In genomic region chr2:118855451-118856279, GRCh38 we compare ENCODE assay signal across 8 cellular contexts. TPM values are rescaled to one million over a fixed set of nuclear protein-coding genes. Genes with fewer than 3 reads are reported as not detected.
A peak's percentile ranks its signal among the peaks of the same experiment; 100 is the strongest.
DNase-seq lines count a peak whose midpoint lies in the region; ATAC-seq and TF ChIP-seq lines count a peak whose summit lies in the region.

No MANE protein-coding gene starts in this region.

- no peaks in the 10 kb centered on the region for H3K36me3 ChIP-seq in SJSA1
- no peaks in the 10 kb centered on the region for H3K36me3 ChIP-seq in transverse colon

- H3K9me3 Mint-ChIP-seq in IgD-negative memory B cell = peaks cover 0 to 2% (median 0%) of the 10 kb centered on the region in 3 donors
- no peaks in the 10 kb centered on the region for H3K9me3 Mint-ChIP-seq in activated naive CD4-positive, alpha-beta T cell treated with anti-CD3 and anti-CD28 coated beads, Interleukin-2, amount 10 ng/mL, durations not matched to agents 7 days and 5 days

- peaks cover 6 to 17% (median 8%) of the 10 kb centered on the region in 3 donors for H3K4me1 Mint-ChIP-seq in IgD-negative memory B cell
- peaks cover 10% of the 10 kb centered on the region for H3K4me1 Mint-ChIP-seq in activated naive CD4-positive, alpha-beta T cell treated with anti-CD3 and anti-CD28 coated beads, Interleukin-2, amount 10 ng/mL, durations not matched to agents 7 days and 5 days

- H3K36me3 Mint-ChIP-seq in IgD-negative memory B cell = no peaks in the 10 kb centered on the region
- peaks cover 2% of the 10 kb centered on the region for H3K36me3 Mint-ChIP-seq in activated naive CD4-positive, alpha-beta T cell treated with anti-CD3 and anti-CD28 coated beads, Interleukin-2, amount 10 ng/mL, durations not matched to agents 7 days and 5 days

- no peaks in the 10 kb centered on the region for H3K9me3 ChIP-seq in SJSA1 (replicated peaks)
- H3K9me3 ChIP-seq in transverse colon = no peaks in the 10 kb centered on the region

- H3K27me3 ChIP-seq in SJSA1 (replicated peaks) (no peaks in the 10 kb centered on the region), transverse colon (peaks cover 100% of the 10 kb centered on the region)

- TF ChIP-seq POLR2A in transverse colon (IDR thresholded peaks at IDR 0.05) = no peak

- H3K4me1 ChIP-seq in SJSA1 (replicated peaks) (no peaks in the 10 kb centered on the region), transverse colon (peaks cover 4 to 22% (median 10%) of the 10 kb centered on the region in 4 donors)

- WGBS in transverse colon (ENCODE audit: low coverage in 1 of 2), 2 donors = 5 to 20% methylated on average over 1 to 42 of the region's 69 CpGs

- H3K4me3 ChIP-seq in SJSA1 (peak overlapping the region; percentile 33), transverse colon (peak overlapping the region in 2 of 4 donors; percentile 14 to 37)

- H3K4me3 Mint-ChIP-seq in IgD-negative memory B cell = peak overlapping the region; percentile 59 to 87 (median 74)
- peak overlapping the region; percentile 33 for H3K4me3 Mint-ChIP-seq in activated naive CD4-positive, alpha-beta T cell treated with anti-CD3 and anti-CD28 coated beads, Interleukin-2, amount 10 ng/mL, durations not matched to agents 7 days and 5 days

- intact Hi-C loops in Right ventricle myocardium superior (cut with DNase I) = loop anchor here (5.0 kb wide), 1 partner anchor 808 kb away; no protein-coding TSS in a partner anchor
- intact Hi-C loops in posterior cingulate gyrus (cut with DNase I) = loop anchor here (1.0 to 5.0 kb wide), 3 partner anchors 483 to 809 kb away; no protein-coding TSS in a partner anchor
- intact Hi-C loops in transverse colon (cut with DNase I; ENCODE audit: low total_unique reads) = loop anchor here (5.0 kb wide), 2 partner anchors 653 to 808 kb away; no protein-coding TSS in a partner anchor

- peak; percentile 86 for ATAC-seq in GM21529 (IDR thresholded peaks at IDR 0.05; ENCODE audit: unreplicated experiment)
- ATAC-seq in Right ventricle myocardium superior (ENCODE audit: poor library complexity) = peak; percentile 96

- CTCF ChIA-PET in activated naive CD4-positive, alpha-beta T cell treated with anti-CD3 and anti-CD28 coated beads, Interleukin-2, amount 10 ng/mL, durations not matched to agents 7 days and 5 days (lab: Charles Lee) = interaction anchor here (0.7 to 2.2 kb wide), 16 partner anchors 8 to 823 kb away, joined by 3 to 11 read pairs (median 4); partner anchors contain the start of gene EN1

- H3K27ac ChIP-seq in SJSA1 (no peak overlapping the region), transverse colon (no peak overlapping the region)

- TF ChIP-seq CTCF in transverse colon (IDR thresholded peaks at IDR 0.05) = peak; percentile 89 to 99 (median 98)

- peak; percentile 1 for DNase-seq in DMS53 treated with DMSO at 0.1 percent for 48 hours (lab: John Stamatoyannopoulos, UW; ENCODE audit: unreplicated experiment)
- peak; percentile 81 to 84 for DNase-seq in SJSA1 (ENCODE audit: low read depth in 1 of 2, low spot score in 2 of 2)
- peak; percentile 84 for DNase-seq in activated naive CD4-positive, alpha-beta T cell treated with anti-CD3 and anti-CD28 coated beads, Interleukin-2, amount 10 ng/mL, durations not matched to agents 7 days and 5 days
- peak; percentile 86 for DNase-seq in Right ventricle myocardium superior
- peak; percentile 42 to 96 (median 82) for DNase-seq in posterior cingulate gyrus
- DNase-seq in transverse colon = peak; percentile 81

- in situ Hi-C loops in transverse colon (cut with MboI; ENCODE audit: low pct_ligation_motif_present in 1 of 4, low pct_unique_long_range_greater_than_20kb in 1 of 4, low sequenced_read_pairs in 3 of 4) = loop anchor here (10.0 to 25.0 kb wide), 4 partner anchors 641 to 821 kb away; no protein-coding TSS in a partner anchor

- TF ChIP-seq EP300 in transverse colon (IDR thresholded peaks at IDR 0.05; ENCODE audit: low read depth) = no peak

- peaks cover 77% of the 10 kb centered on the region for H3K27me3 Mint-ChIP-seq in IgD-negative memory B cell
- peaks cover 100% of the 10 kb centered on the region for H3K27me3 Mint-ChIP-seq in activated naive CD4-positive, alpha-beta T cell treated with anti-CD3 and anti-CD28 coated beads, Interleukin-2, amount 10 ng/mL, durations not matched to agents 7 days and 5 days

- peak overlapping the region; percentile 71 to 89 (median 87) for H3K27ac Mint-ChIP-seq in IgD-negative memory B cell
- H3K27ac Mint-ChIP-seq in activated naive CD4-positive, alpha-beta T cell treated with anti-CD3 and anti-CD28 coated beads, Interleukin-2, amount 10 ng/mL, durations not matched to agents 7 days and 5 days = peak overlapping the region; percentile 28

RNA-seq across cellular contexts. Expression of gene EN1, which starts 8.2 kb away (rescaled TPM):
- not detected for polyA plus RNA-seq in IgD-negative memory B cell
- total RNA-seq in SJSA1 (2014; rRNA removed; shearing (Covaris generic)) = 4.0 and 4.7 TPM in 2 replicates
- total RNA-seq in Right ventricle myocardium superior (not detected), transverse colon (not detected)

Comparison
In these comparisons a context has a peak if more than half of its experiments do, and no peak if none do; other contexts are left out.
1. DNase-seq: peak in every context shown above with its lines; median percentile 86 in Right ventricle myocardium superior; 84 in activated naive CD4-positive, alpha-beta T cell treated with anti-CD3 and anti-CD28 coated beads, Interleukin-2, amount 10 ng/mL, durations not matched to agents 7 days and 5 days; 82 in SJSA1; 82 in posterior cingulate gyrus; 81 in transverse colon; 1 in DMS53 treated with DMSO at 0.1 percent for 48 hours.